24 cellular contexts compared by ENCODE assay signal in genomic region chrX:53249387-53250042, GRCh38.
"Had no signal": no experiment of that assay in that cellular context is flagged by ENCODE, and none has a peak within 500 bp of the region (broad histone marks: within the 10 kb centered on the region; RNA-seq: fewer than 3 reads in every experiment).

No MANE protein-coding gene starts in this region.

- ATAC-seq: gastroesophageal sphincter, heart left ventricle had no signal

- FAIRE-seq: endometrium had no signal

- H3K27ac ChIP-seq: brain microvascular endothelial cell, coronary artery, gastroesophageal sphincter, heart left ventricle, left ventricle myocardium inferior, thyroid gland had no signal

- H3K4me3 Mint-ChIP-seq: activated CD4-positive, alpha-beta T cell treated with anti-CD3 and anti-CD28 coated beads, Interleukin-2, amount 10 ng/mL, durations not matched to agents 7 days and 5 days; immature natural killer cell; nephron had no signal

- H3K4me1 ChIP-seq: gastroesophageal sphincter, heart left ventricle, left ventricle myocardium inferior, thyroid gland had no signal

- H3K4me3 ChIP-seq: coronary artery, gastroesophageal sphincter, heart left ventricle, left ventricle myocardium inferior, thyroid gland had no signal

- H3K27me3 ChIP-seq: gastroesophageal sphincter, thyroid gland had no signal

- H3K27me3 Mint-ChIP-seq: activated CD4-positive, alpha-beta T cell treated with anti-CD3 and anti-CD28 coated beads, Interleukin-2, amount 10 ng/mL, durations not matched to agents 7 days and 5 days had no signal

- H3K9me3 ChIP-seq: gastroesophageal sphincter, heart left ventricle, left ventricle myocardium inferior, thyroid gland had no signal

- H3K36me3 Mint-ChIP-seq: immature natural killer cell had no signal

- H3K36me3 ChIP-seq: brain microvascular endothelial cell, thyroid gland had no signal

- DNase-seq: activated CD4-positive, alpha-beta T cell treated with anti-CD3 and anti-CD28 coated beads, Interleukin-2, amount 10 ng/mL, durations not matched to agents 7 days and 5 days; activated CD8-positive, alpha-beta memory T cell treated with anti-CD3 and anti-CD28 coated beads, Interleukin-2, amount 50 U/mL, for 4 hours; activated effector memory CD4-positive, alpha-beta T cell treated with anti-CD3 and anti-CD28 coated beads, Interleukin-2, amount 50 U/mL, for 16 hours; activated naive CD4-positive, alpha-beta T cell treated with anti-CD3 and anti-CD28 coated beads, Interleukin-2, amount 50 U/mL, for 16 hours; activated T-cell treated with anti-CD3 and anti-CD28 coated beads, Interleukin-2, amount 50 U/mL, for 48 hours; aorta; brain microvascular endothelial cell; central memory CD4-positive, alpha-beta T cell; heart left ventricle; immature natural killer cell; kidney glomerular epithelial cell; left ventricle myocardium inferior; mammary epithelial cell; midbrain; occipital lobe; retina; stimulated activated CD4-positive, alpha-beta T cell treated with anti-CD3 and anti-CD28 coated beads, Interleukin-12 subunit alpha, Interleukin-12 subunit beta, amount 100 ng/mL, for 4 hours; stimulated activated CD4-positive, alpha-beta T cell treated with anti-CD3 and anti-CD28 coated beads, Interleukin-2, amount 100 ng/mL, for 24 hours; stimulated activated naive CD4-positive, alpha-beta T cell treated with Interleukin-2 at 50 U/mL for 16 hours; thyroid gland had no signal

- H3K27ac Mint-ChIP-seq: activated CD4-positive, alpha-beta T cell treated with anti-CD3 and anti-CD28 coated beads, Interleukin-2, amount 10 ng/mL, durations not matched to agents 7 days and 5 days; immature natural killer cell; nephron had no signal

- H3K9me3 Mint-ChIP-seq: activated CD4-positive, alpha-beta T cell treated with anti-CD3 and anti-CD28 coated beads, Interleukin-2, amount 10 ng/mL, durations not matched to agents 7 days and 5 days; immature natural killer cell had no signal

- H3K4me1 Mint-ChIP-seq: activated CD4-positive, alpha-beta T cell treated with anti-CD3 and anti-CD28 coated beads, Interleukin-2, amount 10 ng/mL, durations not matched to agents 7 days and 5 days; immature natural killer cell; nephron had no signal
